8 cellular contexts compared by ENCODE assay signal in genomic region chr9:136629879-136630661, GRCh38. TPM values are rescaled to one million over a fixed set of nuclear protein-coding genes. Genes with fewer than 3 reads are reported as not detected.
DNase-seq lines count a peak whose midpoint lies in the region; ATAC-seq and TF ChIP-seq lines count a peak whose summit lies in the region.

No MANE protein-coding gene starts in this region.

- H3K27me3 ChIP-seq in NT2/D1 (ENCODE audit: insufficient read depth, insufficient read length) (no peaks in the 10 kb centered on the region), sigmoid colon (peaks cover 0 to 5% (median 0%) of the 10 kb centered on the region in 3 donors)

- no peak overlapping the region for H3K27ac Mint-ChIP-seq in activated T-helper 17 cell treated with anti-CD3 and anti-CD28 coated beads, Interleukin-2, amount 50 U/mL, for 72 hours

- no peak overlapping the region for H3K4me3 ChIP-seq in NT2/D1 (ENCODE audit: insufficient read length, low read depth)
- H3K4me3 ChIP-seq in sigmoid colon = no peak overlapping the region

- peak in 3 of 4 experiments; percentile 35 to 47 (median 40) for TF ChIP-seq CTCF in sigmoid colon (IDR thresholded peaks at IDR 0.05)

- WGBS in sigmoid colon, 2 donors = 10 to 32% methylated on average over 19 of the region's 19 CpGs

- peaks cover 3% of the 10 kb centered on the region for H3K27me3 Mint-ChIP-seq in activated T-helper 17 cell treated with anti-CD3 and anti-CD28 coated beads, Interleukin-2, amount 50 U/mL, for 72 hours

- H3K4me1 ChIP-seq in NT2/D1 (ENCODE audit: insufficient read depth, insufficient read length) (peaks cover 16% of the 10 kb centered on the region), sigmoid colon (peaks cover 0 to 22% (median 16%) of the 10 kb centered on the region in 4 donors)

- H3K27ac ChIP-seq in sigmoid colon = no peak overlapping the region

- H3K36me3 Mint-ChIP-seq in activated T-helper 17 cell treated with anti-CD3 and anti-CD28 coated beads, Interleukin-2, amount 50 U/mL, for 72 hours (ENCODE audit: low read depth) = no peaks in the 10 kb centered on the region

- no peaks in the 10 kb centered on the region for H3K4me1 Mint-ChIP-seq in activated T-helper 17 cell treated with anti-CD3 and anti-CD28 coated beads, Interleukin-2, amount 50 U/mL, for 72 hours

- no peak for TF ChIP-seq POLR2A in sigmoid colon (IDR thresholded peaks at IDR 0.05)

- no peak overlapping the region for H3K4me3 Mint-ChIP-seq in activated T-helper 17 cell treated with anti-CD3 and anti-CD28 coated beads, Interleukin-2, amount 50 U/mL, for 72 hours

- no peaks in the 10 kb centered on the region for H3K9me3 Mint-ChIP-seq in activated T-helper 17 cell treated with anti-CD3 and anti-CD28 coated beads, Interleukin-2, amount 50 U/mL, for 72 hours

- H3K9ac ChIP-seq in NT2/D1 (ENCODE audit: insufficient read length, low read depth) = peak overlapping the region; percentile 51

- H3K36me3 ChIP-seq in NT2/D1 (ENCODE audit: insufficient read depth, insufficient read length, low read length) (no peaks in the 10 kb centered on the region), sigmoid colon (no peaks in the 10 kb centered on the region)

- ATAC-seq in activated T-helper 17 cell treated with anti-CD3 and anti-CD28 coated beads, Interleukin-2, amount 50 U/mL, for 72 hours (replicated peaks) = peak; percentile 55
- ATAC-seq in HG02885 (IDR thresholded peaks at IDR 0.05; ENCODE audit: poor library complexity, unreplicated experiment) = no peak
- ATAC-seq in HG03039 (IDR thresholded peaks at IDR 0.05; ENCODE audit: unreplicated experiment) = no peak

- DNase-seq in NCI-H82 (lab: John Stamatoyannopoulos, UW) (peak; percentile 74), NCI-H82 treated with DMSO at 0.1 percent for 48 hours (lab: John Stamatoyannopoulos, UW; ENCODE audit: unreplicated experiment) (no peak), NT2/D1 (ENCODE audit: low read depth, low spot score) (peak; percentile 61), glomerular visceral epithelial cell (ENCODE audit: extremely low spot score) (peak; percentile 50), sigmoid colon (no peak)

- no peak for TF ChIP-seq EP300 in sigmoid colon (IDR thresholded peaks at IDR 0.05)

- intact Hi-C loops in sigmoid colon (cut with DNase I) = loop anchor here (5.0 kb wide), 1 partner anchor 88 kb away; no protein-coding TSS in a partner anchor

- H3K9me3 ChIP-seq in NT2/D1 (ENCODE audit: insufficient read depth, low read length) (no peaks in the 10 kb centered on the region), sigmoid colon (no peaks in the 10 kb centered on the region)

RNA-seq across cellular contexts. Expression of gene EGFL7, which starts 32.6 kb away (rescaled TPM):
- 1 to 10 TPM in 1 of 2 donors, under 1 TPM in 1; 0.78 to 1.0 TPM for total RNA-seq in activated T-helper 17 cell treated with anti-CD3 and anti-CD28 coated beads, Interleukin-2, amount 50 U/mL, for 72 hours
- total RNA-seq in sigmoid colon = 10 to 100 TPM; 31.0 to 75.6 (median 46.0) TPM
- polyA plus RNA-seq in sigmoid colon = 10 to 100 TPM in 2 of 3 donors, 1 to 10 TPM in 1; 6.0 to 43.5 (median 27.6) TPM

RNA-seq across cellular contexts. Expression of gene AGPAT2, which starts 57.2 kb away (rescaled TPM):
- total RNA-seq in activated T-helper 17 cell treated with anti-CD3 and anti-CD28 coated beads, Interleukin-2, amount 50 U/mL, for 72 hours = 10 to 100 TPM; 14.6 to 15.6 TPM
- total RNA-seq in sigmoid colon = 10 to 100 TPM; 28.0 to 62.4 (median 33.7) TPM
- 100 to 1,000 TPM in 2 of 3 donors, 10 to 100 TPM in 1; 92.5 to 345 (median 181) TPM for polyA plus RNA-seq in sigmoid colon

Comparison
In these comparisons a context has a peak if more than half of its experiments do, and no peak if none do; other contexts are left out.
1. DNase-seq: peak in NCI-H82 (single experiment), NT2/D1 (single experiment) and glomerular visceral epithelial cell (single experiment); none in NCI-H82 treated with DMSO at 0.1 percent for 48 hours (single experiment) and sigmoid colon (single experiment).
2. RNA of gene EGFL7, which starts 32.6 kb away (total RNA-seq): 31.0 to 75.6 TPM in sigmoid colon; 0.78 to 1.0 TPM in activated T-helper 17 cell treated with anti-CD3 and anti-CD28 coated beads, Interleukin-2, amount 50 U/mL, for 72 hours; every median in the first group is over 10 times any median in the second.